ENCODE assay signal across 9 cellular contexts in the genomic region with DNA sequence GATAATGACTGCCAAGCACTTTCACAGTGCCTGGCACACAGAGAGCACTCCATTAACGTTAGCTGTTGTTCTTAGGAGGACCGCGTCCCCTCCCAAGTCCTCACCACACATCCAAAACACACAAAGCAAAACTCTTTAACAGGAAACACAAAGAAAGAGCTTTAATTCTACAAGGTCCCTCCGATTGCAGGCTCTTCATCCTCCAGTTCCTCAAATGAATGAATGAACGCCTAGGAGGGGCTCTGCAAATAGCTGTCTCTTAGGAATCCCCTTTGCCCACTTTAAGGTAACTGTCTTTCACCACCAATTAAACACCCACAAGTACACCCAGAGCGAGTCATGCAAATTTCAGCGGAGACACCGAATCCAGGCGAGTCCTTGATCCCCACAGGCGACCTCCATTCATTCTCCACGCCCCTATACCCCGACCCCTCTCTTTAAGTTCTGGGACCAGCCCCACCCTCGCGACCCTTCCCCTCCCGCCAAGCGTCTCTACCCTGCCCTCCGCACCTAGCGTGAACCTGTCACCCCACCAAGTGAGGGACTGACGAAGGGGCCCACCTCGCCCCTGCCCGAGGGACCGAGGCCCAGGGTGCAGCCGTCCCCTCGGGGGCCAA. TPM values are rescaled to one million over a fixed set of nuclear protein-coding genes. Genes with fewer than 3 reads are reported as not detected.
A peak's percentile ranks its signal among the peaks of the same experiment; 100 is the strongest.
DNase-seq lines count a peak whose midpoint lies in the region; ATAC-seq and TF ChIP-seq lines count a peak whose summit lies in the region.
"Had no signal": no experiment of that assay in that cellular context is flagged by ENCODE, and none has a peak within 500 bp of the region (broad histone marks: within the 10 kb centered on the region; RNA-seq: fewer than 3 reads in every experiment).

No MANE protein-coding gene starts in this region.

- TF ChIP-seq CTCF in fibroblast of the aortic adventitia (IDR thresholded peaks at IDR 0.05; ENCODE audit: insufficient read depth, low read length), result no peak
- TF ChIP-seq CTCF in psoas muscle (IDR thresholded peaks at IDR 0.05), result no peak

- peak overlapping the region; percentile 99 for H3K4me3 Mint-ChIP-seq in T-helper 2 cell treated with Interferon-gamma antibody and Interleukin-4, amounts not matched to agents 5 μg/mL and 100 μg/mL, for 36 hours

- H3K27me3 ChIP-seq in psoas muscle (ENCODE audit: insufficient read depth in 3 of 3, low read length in 2 of 3), result no peaks in the 10 kb centered on the region

- no peaks in the 10 kb centered on the region for H3K9me3 Mint-ChIP-seq in T-helper 2 cell treated with Interferon-gamma antibody and Interleukin-4, amounts not matched to agents 5 μg/mL and 100 μg/mL, for 36 hours

- no peaks in the 10 kb centered on the region for H3K27me3 Mint-ChIP-seq in T-helper 2 cell treated with Interferon-gamma antibody and Interleukin-4, amounts not matched to agents 5 μg/mL and 100 μg/mL, for 36 hours (ENCODE audit: low read depth)

- H3K4me3 ChIP-seq in fibroblast of the aortic adventitia (ENCODE audit: low read depth, low read length) (peak overlapping the region; percentile 95), psoas muscle (peak overlapping the region; percentile 78)

- H3K27ac Mint-ChIP-seq in T-helper 2 cell treated with Interferon-gamma antibody and Interleukin-4, amounts not matched to agents 5 μg/mL and 100 μg/mL, for 36 hours, result peak overlapping the region; percentile 83

- H3K27ac ChIP-seq in psoas muscle, result peak overlapping the region; percentile 96

- H3K36me3 Mint-ChIP-seq in T-helper 2 cell treated with Interferon-gamma antibody and Interleukin-4, amounts not matched to agents 5 μg/mL and 100 μg/mL, for 36 hours (ENCODE audit: low read depth), result no peaks in the 10 kb centered on the region

- 1% methylated on average over 24 of the region's 24 CpGs for WGBS in psoas muscle, 3 donors

- H3K9me3 ChIP-seq in psoas muscle, result no peaks in the 10 kb centered on the region

- peak; percentile 28 for DNase-seq in NCI-H748 (lab: John Stamatoyannopoulos, UW; ENCODE audit: unreplicated experiment)
- DNase-seq in NCI-H748 treated with DMSO at 0.1 percent for 48 hours (lab: John Stamatoyannopoulos, UW), result no peak
- no peak for DNase-seq in T-helper 2 cell treated with Interferon-gamma antibody and Interleukin-4, amounts not matched to agents 5 μg/mL and 100 μg/mL, for 36 hours (ENCODE audit: low spot score)
- peak; percentile 5 for DNase-seq in fibroblast of the aortic adventitia (ENCODE audit: low read depth)
- DNase-seq in psoas muscle, result peak; percentile 23 to 55
- no peak for DNase-seq in NK-92 (lab: John Stamatoyannopoulos, UW; ENCODE audit: unreplicated experiment)
- DNase-seq in stimulated activated CD4-positive, alpha-beta T cell treated with anti-CD3 and anti-CD28 coated beads, Interleukin-15, amount 100 ng/mL, for 24 hours, result no peak

- H3K4me1 ChIP-seq in psoas muscle, result peaks cover 36% of the 10 kb centered on the region

- intact Hi-C loops in psoas muscle (cut with DNase I), result no loop called here

- H3K4me1 Mint-ChIP-seq in T-helper 2 cell treated with Interferon-gamma antibody and Interleukin-4, amounts not matched to agents 5 μg/mL and 100 μg/mL, for 36 hours (ENCODE audit: low read depth), result peaks cover 14% of the 10 kb centered on the region

- ATAC-seq in HG03039 (IDR thresholded peaks at IDR 0.05; ENCODE audit: unreplicated experiment), result peak; percentile 5
- peak in 1 of 4 donors; percentile 1 for ATAC-seq in psoas muscle

- H3K36me3 ChIP-seq in psoas muscle (ENCODE audit: insufficient read depth in 1 of 2, low read depth in 1 of 2), result no peaks in the 10 kb centered on the region

RNA-seq across cellular contexts. Expression of gene TSC1, which starts 0.6 kb away (rescaled TPM):
- total RNA-seq in fibroblast of the aortic adventitia (ENCODE audit: low replicate concordance), result 56.0 and 70.7 TPM in 2 replicates
- 10 to 100 TPM; 20.8 to 38.4 (median 30.0) TPM for total RNA-seq in psoas muscle
- polyA plus RNA-seq in psoas muscle, result 10 to 100 TPM; 13.1 to 33.7 (median 13.3) TPM

RNA-seq across cellular contexts. Expression of gene GFI1B, which starts 34.7 kb away (rescaled TPM):
- total RNA-seq in fibroblast of the aortic adventitia (ENCODE audit: low replicate concordance) (not detected in 2 replicates), psoas muscle (not detected)
- polyA plus RNA-seq in psoas muscle, result under 1 TPM; 0.07 to 0.14 (median 0.12) TPM
- total RNA-seq: Daoy had no signal

Comparison
In these comparisons a context has a peak if more than half of its experiments do, and no peak if none do; other contexts are left out.
1. DNase-seq: peak in NCI-H748 (single experiment), fibroblast of the aortic adventitia (single experiment) and psoas muscle (2 of 2); none in NCI-H748 treated with DMSO at 0.1 percent for 48 hours (single experiment), T-helper 2 cell treated with Interferon-gamma antibody and Interleukin-4, amounts not matched to agents 5 μg/mL and 100 μg/mL, for 36 hours (single experiment), NK-92 (single experiment) and stimulated activated CD4-positive, alpha-beta T cell treated with anti-CD3 and anti-CD28 coated beads, Interleukin-15, amount 100 ng/mL, for 24 hours (single experiment).